Comparison of ENCODE assay signal across 26 cellular contexts in the genomic region with DNA sequence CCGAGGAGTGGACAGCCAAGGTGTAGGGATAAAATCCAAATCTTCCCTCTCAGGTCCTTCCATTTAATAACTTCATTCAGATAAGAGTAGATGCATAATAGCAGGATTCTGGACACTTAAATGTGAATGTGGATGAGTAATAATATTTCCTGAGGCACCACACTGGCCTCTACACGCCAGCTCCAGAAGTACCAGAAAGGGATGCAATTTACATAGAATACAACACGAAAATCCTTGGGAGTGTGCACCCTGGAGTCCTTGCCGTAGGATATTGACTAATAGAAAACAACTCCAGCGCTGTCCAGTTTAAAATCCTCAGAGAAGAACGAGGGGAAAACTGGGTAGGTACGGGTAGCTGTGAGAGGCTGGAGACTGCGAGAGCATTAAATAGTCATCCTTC. TPM values are rescaled to one million over a fixed set of nuclear protein-coding genes. Genes with fewer than 3 reads are reported as not detected.
A peak's percentile ranks its signal among the peaks of the same experiment; 100 is the strongest.
DNase-seq lines count a peak whose midpoint lies in the region; ATAC-seq, FAIRE-seq and TF ChIP-seq lines count a peak whose summit lies in the region.
"Had no signal": no experiment of that assay in that cellular context is flagged by ENCODE, and none has a peak within 500 bp of the region (broad histone marks: within the 10 kb centered on the region; RNA-seq: fewer than 3 reads in every experiment).

No MANE protein-coding gene starts in this region.

- H3K36me3 ChIP-seq in OCI-LY3 (replicated peaks; ENCODE audit: low read depth, low read length) (peaks cover 4% of the 10 kb centered on the region), bronchial epithelial cell (ENCODE audit: control insufficient read depth, insufficient read depth, low read length) (no peaks in the 10 kb centered on the region), gastrocnemius medialis (no peaks in the 10 kb centered on the region)
- H3K36me3 ChIP-seq: cardiac muscle cell, WERI-Rb-1 had no signal

- peaks cover 7% of the 10 kb centered on the region for H3K4me1 Mint-ChIP-seq in stimulated activated memory B cell treated with anti-CD40 and anti-IgM and Interleukin-4, amounts not matched to agents 10 μg/mL and 1 μg/mL and 100 μg/mL, for 72 hours

- in situ Hi-C loops in gastrocnemius medialis (cut with MboI; ENCODE audit: low sequenced_read_pairs in 4 of 4), result no loop called here

- no peak overlapping the region for H2AFZ ChIP-seq in OCI-LY3 (ENCODE audit: low read depth, low read length)

- no peak overlapping the region for H3K4me3 Mint-ChIP-seq in stimulated activated memory B cell treated with anti-CD40 and anti-IgM and Interleukin-4, amounts not matched to agents 10 μg/mL and 1 μg/mL and 100 μg/mL, for 72 hours
- H3K4me3 Mint-ChIP-seq: activated CD4-positive, alpha-beta memory T cell treated with anti-CD3 and anti-CD28 coated beads, Interleukin-2, amount 10 ng/mL, durations not matched to agents 7 days and 5 days; CD4-positive, alpha-beta T cell; natural killer cell treated with Interleukin-12 subunit alpha and Interleukin-12 subunit beta and Interleukin-15 and Interleukin-18, amount 100 ng/mL, for 72 hours had no signal

- H4K20me1 ChIP-seq in OCI-LY3 (ENCODE audit: insufficient read depth, low read length), result peaks cover under 1% of the 10 kb centered on the region

- H3K27ac ChIP-seq in OCI-LY3 (ENCODE audit: low read length) (no peak overlapping the region), foreskin keratinocyte (peak overlapping the region; percentile 2), gastrocnemius medialis (peak overlapping the region in 3 of 4 donors; percentile 75 to 90 (median 77))
- H3K27ac ChIP-seq: cardiac muscle cell, WERI-Rb-1 had no signal

- peaks cover 84% of the 10 kb centered on the region for H3K79me2 ChIP-seq in OCI-LY3 (ENCODE audit: low read length)

- H3K27ac Mint-ChIP-seq in stimulated activated memory B cell treated with anti-CD40 and anti-IgM and Interleukin-4, amounts not matched to agents 10 μg/mL and 1 μg/mL and 100 μg/mL, for 72 hours, result no peak overlapping the region
- H3K27ac Mint-ChIP-seq: activated CD4-positive, alpha-beta memory T cell treated with anti-CD3 and anti-CD28 coated beads, Interleukin-2, amount 10 ng/mL, durations not matched to agents 7 days and 5 days; activated naive CD4-positive, alpha-beta T cell treated with anti-CD3 and anti-CD28 coated beads, Interleukin-2, amount 50 U/mL, for 72 hours; CD4-positive, alpha-beta T cell had no signal

- no peak overlapping the region for H3K9ac ChIP-seq in OCI-LY3 (ENCODE audit: low read length)

- H3K9me3 ChIP-seq in OCI-LY3 (ENCODE audit: insufficient read depth, low read length) (no peaks in the 10 kb centered on the region), gastrocnemius medialis (no peaks in the 10 kb centered on the region)
- H3K9me3 ChIP-seq: SJSA1 had no signal

- no peaks in the 10 kb centered on the region for H3K36me3 Mint-ChIP-seq in stimulated activated memory B cell treated with anti-CD40 and anti-IgM and Interleukin-4, amounts not matched to agents 10 μg/mL and 1 μg/mL and 100 μg/mL, for 72 hours
- H3K36me3 Mint-ChIP-seq: activated naive CD4-positive, alpha-beta T cell treated with anti-CD3 and anti-CD28 coated beads, Interleukin-2, amount 50 U/mL, for 72 hours; natural killer cell treated with Interleukin-12 subunit alpha and Interleukin-12 subunit beta and Interleukin-15 and Interleukin-18, amount 100 ng/mL, for 72 hours had no signal

- peaks cover 83% of the 10 kb centered on the region for H3K4me1 ChIP-seq in OCI-LY3 (ENCODE audit: low read length)
- peaks cover 43% of the 10 kb centered on the region for H3K4me1 ChIP-seq in foreskin keratinocyte
- H3K4me1 ChIP-seq in gastrocnemius medialis, result peaks cover 81 to 89% of the 10 kb centered on the region in 2 donors

- DNase-seq in bronchial epithelial cell (ENCODE audit: low read depth) (peak; percentile 81), foreskin keratinocyte (peak; percentile 56 to 76), gastrocnemius medialis (no peak), foreskin fibroblast (no peak), head of caudate nucleus (no peak)
- DNase-seq: activated CD4-positive, alpha-beta memory T cell treated with anti-CD3 and anti-CD28 coated beads, Interleukin-2, amount 10 ng/mL, durations not matched to agents 7 days and 5 days; activated T-cell treated with anti-CD3 and anti-CD28 coated beads, Interleukin-2, amount 50 U/mL, for 1 hour; CD4-positive, alpha-beta T cell; DMS53; effector CD4-positive, alpha-beta T cell; H7; NCI-H1436; NCI-H2171 treated with DMSO at 0.1 percent for 48 hours; NCI-H748 treated with DMSO at 0.1 percent for 48 hours; OCI-M1; posterior cingulate gyrus; stimulated activated CD4-positive, alpha-beta T cell treated with anti-CD3 and anti-CD28 coated beads, Interleukin-2, amount 100 ng/mL, for 48 hours; T-helper 2 cell; WERI-Rb-1 had no signal

- H3K27me3 ChIP-seq in OCI-LY3 (ENCODE audit: low read depth, low read length) (peaks cover 2% of the 10 kb centered on the region; the same call in 1 of the 2 replicates), bronchial epithelial cell (ENCODE audit: control insufficient read depth, insufficient read depth, low read length) (no peaks in the 10 kb centered on the region), foreskin keratinocyte (no peaks in the 10 kb centered on the region), gastrocnemius medialis (no peaks in the 10 kb centered on the region)
- H3K27me3 ChIP-seq: cardiac muscle cell, SJSA1 had no signal

- ATAC-seq in foreskin keratinocyte (peak; percentile 44), gastrocnemius medialis (no peak), HG03439 (IDR thresholded peaks at IDR 0.05; ENCODE audit: unreplicated experiment) (no peak)
- no peak for ATAC-seq in stimulated activated memory B cell treated with anti-CD40 and anti-IgM and Interleukin-4, amounts not matched to agents 10 μg/mL and 1 μg/mL and 100 μg/mL, for 72 hours
- ATAC-seq: natural killer cell treated with Interleukin-12 subunit alpha and Interleukin-12 subunit beta and Interleukin-15 and Interleukin-18, amount 100 ng/mL, for 72 hours had no signal

- H3K4me3 ChIP-seq in OCI-LY3 (ENCODE audit: low read length) (no peak overlapping the region), bronchial epithelial cell (ENCODE audit: low read depth, low read length) (no peak overlapping the region), gastrocnemius medialis (no peak overlapping the region), foreskin fibroblast (ENCODE audit: low read depth in 1 of 2, low read length in 2 of 2) (no peak overlapping the region)
- H3K4me3 ChIP-seq: cardiac muscle cell, SJSA1 had no signal

- H3K4me2 ChIP-seq in OCI-LY3 (ENCODE audit: low read length), result peak overlapping the region; percentile 89; the same call in 1 of the 2 replicates

- intact Hi-C loops in gastrocnemius medialis (cut with DNase I; ENCODE audit: low total_unique reads) (loop anchor here (10.0 kb wide), 1 partner anchor 432 kb away; no protein-coding TSS in a partner anchor), head of caudate nucleus (cut with DNase I) (no loop called here)

- H3K9me3 Mint-ChIP-seq in stimulated activated memory B cell treated with anti-CD40 and anti-IgM and Interleukin-4, amounts not matched to agents 10 μg/mL and 1 μg/mL and 100 μg/mL, for 72 hours, result no peaks in the 10 kb centered on the region
- H3K9me3 Mint-ChIP-seq: activated CD4-positive, alpha-beta memory T cell treated with anti-CD3 and anti-CD28 coated beads, Interleukin-2, amount 10 ng/mL, durations not matched to agents 7 days and 5 days; activated naive CD4-positive, alpha-beta T cell treated with anti-CD3 and anti-CD28 coated beads, Interleukin-2, amount 50 U/mL, for 72 hours; CD4-positive, alpha-beta T cell; natural killer cell treated with Interleukin-12 subunit alpha and Interleukin-12 subunit beta and Interleukin-15 and Interleukin-18, amount 100 ng/mL, for 72 hours had no signal

- no peak for TF ChIP-seq CTCF in OCI-LY3 (IDR thresholded peaks at IDR 0.05; ENCODE audit: low read depth, low read length)
- TF ChIP-seq CTCF in bronchial epithelial cell (IDR thresholded peaks at IDR 0.05; ENCODE audit: insufficient read depth, low read length, severe bottlenecking), result peak; percentile 4
- TF ChIP-seq CTCF in foreskin keratinocyte (conservative IDR thresholded peaks at IDR 0.05), result peak; percentile 57
- no peak for TF ChIP-seq CTCF in gastrocnemius medialis (IDR thresholded peaks at IDR 0.05 in 4 of 5, conservative IDR thresholded peaks at IDR 0.05 in 1 of 5)
- TF ChIP-seq CTCF in foreskin fibroblast (IDR thresholded peaks at IDR 0.05; ENCODE audit: low read depth, low read length), result no peak

- TF ChIP-seq POLR2A in gastrocnemius medialis (IDR thresholded peaks at IDR 0.05), result no peak

- H3K27me3 Mint-ChIP-seq in stimulated activated memory B cell treated with anti-CD40 and anti-IgM and Interleukin-4, amounts not matched to agents 10 μg/mL and 1 μg/mL and 100 μg/mL, for 72 hours, result peaks cover 8% of the 10 kb centered on the region

- FAIRE-seq in bronchial epithelial cell (lab: Jason Lieb, UNC), result no peak

RNA-seq across cellular contexts. Expression of a gene that starts 6.9 kb away (rescaled TPM):
- total RNA-seq in bronchial epithelial cell, result 9.0 and 10.0 TPM in 2 replicates
- total RNA-seq in foreskin keratinocyte, result 18.9 and 20.6 TPM in 2 replicates
- polyA plus RNA-seq in foreskin keratinocyte, result 6.7 and 8.2 TPM in 2 replicates
- total RNA-seq in gastrocnemius medialis, result 10 to 100 TPM; 12.4 to 20.0 (median 16.2) TPM

Comparison
In these comparisons a context has a peak if more than half of its experiments do, and no peak if none do; other contexts are left out.
1. CTCF ChIP-seq: peak in bronchial epithelial cell (single experiment) and foreskin keratinocyte (single experiment); none in OCI-LY3 (single experiment), gastrocnemius medialis (0 of 5) and foreskin fibroblast (single experiment).
2. DNase-seq: peak in bronchial epithelial cell (single experiment) and foreskin keratinocyte (2 of 2); none in gastrocnemius medialis (0 of 2), foreskin fibroblast (0 of 2) and head of caudate nucleus (0 of 42).